10 cellular contexts compared by ENCODE assay signal in the genomic region with DNA sequence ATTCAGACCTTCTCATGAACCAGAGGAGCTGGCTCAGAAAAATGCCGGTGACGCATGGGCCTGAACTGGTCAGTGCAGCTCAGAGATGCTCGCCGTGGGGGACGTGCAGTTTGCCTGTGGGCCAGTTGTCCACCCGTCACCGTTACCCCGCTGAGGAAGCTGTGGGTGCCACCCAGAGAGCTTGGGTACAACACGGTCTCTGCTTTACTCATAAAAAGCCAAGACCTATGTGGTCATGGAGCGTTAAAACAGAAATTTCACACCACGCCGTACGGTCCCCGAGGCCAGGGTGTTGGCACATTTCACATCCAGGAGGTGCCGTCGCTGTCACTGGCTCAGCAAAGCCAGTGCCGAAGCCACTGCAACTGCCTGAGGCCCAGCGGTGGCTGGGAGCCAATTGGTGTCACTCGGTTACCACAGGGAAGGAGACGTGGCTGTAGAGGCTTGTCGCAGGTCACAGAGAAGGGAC.
DNase-seq lines count a peak whose midpoint lies in the region; ATAC-seq, FAIRE-seq and TF ChIP-seq lines count a peak whose summit lies in the region.
"Had no signal": no experiment of that assay in that cellular context is flagged by ENCODE, and none has a peak within 500 bp of the region (broad histone marks: within the 10 kb centered on the region; RNA-seq: fewer than 3 reads in every experiment).

No MANE protein-coding gene starts in this region.

- no peak overlapping the region for H3K4me3 ChIP-seq in astrocyte (ENCODE audit: insufficient read depth, low read depth, low read length)
- H3K4me3 ChIP-seq in uterus: no peak overlapping the region

- H3K4me1 ChIP-seq in astrocyte (ENCODE audit: insufficient read depth, low read length) (peaks cover 41% of the 10 kb centered on the region), uterus (peaks cover 0 to 11% of the 10 kb centered on the region in 2 donors)

- no peaks in the 10 kb centered on the region for H3K27me3 ChIP-seq in astrocyte (ENCODE audit: insufficient read depth, low read length)
- no peaks in the 10 kb centered on the region for H3K27me3 ChIP-seq in uterus

- intact Hi-C loops in uterus (cut with DNase I; ENCODE audit: low total_unique reads): no loop called here

- no peak overlapping the region for H3K27ac Mint-ChIP-seq in astrocyte (ENCODE audit: unreplicated experiment)
- peak overlapping the region; percentile 99 to 100 for H3K27ac Mint-ChIP-seq in natural killer cell treated with Interleukin-12 subunit alpha and Interleukin-12 subunit beta and Interleukin-15 and Interleukin-18, amount 100 ng/mL, for 72 hours

- H3K4me3 Mint-ChIP-seq in astrocyte (ENCODE audit: unreplicated experiment): no peak overlapping the region
- H3K4me3 Mint-ChIP-seq in natural killer cell treated with Interleukin-12 subunit alpha and Interleukin-12 subunit beta and Interleukin-15 and Interleukin-18, amount 100 ng/mL, for 72 hours: peak overlapping the region; percentile 87

- no peaks in the 10 kb centered on the region for H3K79me2 ChIP-seq in astrocyte (ENCODE audit: insufficient read depth, low read length)

- ATAC-seq in natural killer cell treated with Interleukin-12 subunit alpha and Interleukin-12 subunit beta and Interleukin-15 and Interleukin-18, amount 100 ng/mL, for 72 hours: peak; percentile 86 to 90
- ATAC-seq in GM21825 (IDR thresholded peaks at IDR 0.05; ENCODE audit: unreplicated experiment) (no peak), HG03342 (IDR thresholded peaks at IDR 0.05; ENCODE audit: unreplicated experiment) (no peak)
- ATAC-seq: HCT116 had no signal

- TF ChIP-seq POLR2A in uterus (IDR thresholded peaks at IDR 0.05): no peak

- H3K27me3 Mint-ChIP-seq in astrocyte (ENCODE audit: low read depth, unreplicated experiment): peaks cover 28% of the 10 kb centered on the region
- H3K27me3 Mint-ChIP-seq in natural killer cell treated with Interleukin-12 subunit alpha and Interleukin-12 subunit beta and Interleukin-15 and Interleukin-18, amount 100 ng/mL, for 72 hours: no peaks in the 10 kb centered on the region

- no peaks in the 10 kb centered on the region for H3K36me3 Mint-ChIP-seq in astrocyte (ENCODE audit: low read depth, unreplicated experiment)
- H3K36me3 Mint-ChIP-seq in natural killer cell treated with Interleukin-12 subunit alpha and Interleukin-12 subunit beta and Interleukin-15 and Interleukin-18, amount 100 ng/mL, for 72 hours: no peaks in the 10 kb centered on the region

- H3K4me2 ChIP-seq in astrocyte (ENCODE audit: low read length): peak overlapping the region; percentile 62

- H3K9me3 ChIP-seq in astrocyte (ENCODE audit: insufficient read depth, low read depth, low read length): no peaks in the 10 kb centered on the region
- no peaks in the 10 kb centered on the region for H3K9me3 ChIP-seq in uterus

- TF ChIP-seq CTCF in astrocyte (IDR thresholded peaks at IDR 0.05; ENCODE audit: insufficient read depth, low read depth, low read length) (no peak), uterus (IDR thresholded peaks at IDR 0.05) (no peak)

- peaks cover 17% of the 10 kb centered on the region for H3K9me3 Mint-ChIP-seq in astrocyte (ENCODE audit: unreplicated experiment)
- no peaks in the 10 kb centered on the region for H3K9me3 Mint-ChIP-seq in natural killer cell treated with Interleukin-12 subunit alpha and Interleukin-12 subunit beta and Interleukin-15 and Interleukin-18, amount 100 ng/mL, for 72 hours

- FAIRE-seq in astrocyte (lab: Jason Lieb, UNC): no peak
- FAIRE-seq: endometrium had no signal

- no peaks in the 10 kb centered on the region for H3K4me1 Mint-ChIP-seq in astrocyte (ENCODE audit: low read depth, unreplicated experiment)
- peaks cover 59 to 66% of the 10 kb centered on the region in 2 donors for H3K4me1 Mint-ChIP-seq in natural killer cell treated with Interleukin-12 subunit alpha and Interleukin-12 subunit beta and Interleukin-15 and Interleukin-18, amount 100 ng/mL, for 72 hours (ENCODE audit: low read depth in 2 of 2)

- peak overlapping the region; percentile 29 for H3K9ac ChIP-seq in astrocyte (ENCODE audit: low read length)

- H3K27ac ChIP-seq in astrocyte (ENCODE audit: low read depth, low read length) (peak overlapping the region; percentile 79), uterus (peak overlapping the region; percentile 24 to 61)

- DNase-seq in GM03348 (ENCODE audit: low spot score): peak; percentile 70
- DNase-seq in SIG-M5 (lab: John Stamatoyannopoulos, UW): peak; percentile 50
- no peak for DNase-seq in astrocyte (ENCODE audit: low read depth)
- DNase-seq in natural killer cell treated with Interleukin-12 subunit alpha and Interleukin-12 subunit beta and Interleukin-15 and Interleukin-18, amount 100 ng/mL, for 72 hours (ENCODE audit: low spot score): peak; percentile 97
- DNase-seq in uterus: peak in 1 of 2 donors; percentile 36
- no peak for DNase-seq in GDM1 (lab: John Stamatoyannopoulos, UW)

- no peaks in the 10 kb centered on the region for H3K36me3 ChIP-seq in astrocyte (ENCODE audit: insufficient read depth, low read length)
- H3K36me3 ChIP-seq in uterus: no peaks in the 10 kb centered on the region

- H2AFZ ChIP-seq in astrocyte (ENCODE audit: low read depth, low read length): peak overlapping the region; percentile 40

- no peaks in the 10 kb centered on the region for H4K20me1 ChIP-seq in astrocyte (ENCODE audit: insufficient read depth, low read length)

Comparison
In these comparisons a context has a peak if more than half of its experiments do, and no peak if none do; other contexts are left out.
1. DNase-seq: peak in GM03348 (single experiment), SIG-M5 (single experiment) and natural killer cell treated with Interleukin-12 subunit alpha and Interleukin-12 subunit beta and Interleukin-15 and Interleukin-18, amount 100 ng/mL, for 72 hours (single experiment); none in astrocyte (single experiment) and GDM1 (single experiment).
2. ATAC-seq: peak in natural killer cell treated with Interleukin-12 subunit alpha and Interleukin-12 subunit beta and Interleukin-15 and Interleukin-18, amount 100 ng/mL, for 72 hours (2 of 2); none in GM21825 (single experiment) and HG03342 (single experiment).